In genomic region chr5:148898413-148899075, GRCh38 we compare ENCODE assay signal across 21 cellular contexts.
A peak's percentile ranks its signal among the peaks of the same experiment; 100 is the strongest.
DNase-seq lines count a peak whose midpoint lies in the region; ATAC-seq, FAIRE-seq and TF ChIP-seq lines count a peak whose summit lies in the region.
"Had no signal": no experiment of that assay in that cellular context is flagged by ENCODE, and none has a peak within 500 bp of the region (broad histone marks: within the 10 kb centered on the region; RNA-seq: fewer than 3 reads in every experiment).

No MANE protein-coding gene starts in this region.

- H4K8ac ChIP-seq in mesenchymal stem cell (ENCODE audit: low read length) = peak overlapping the region; percentile 23

- peak; percentile 7 for FAIRE-seq in A549 (lab: Jason Lieb, UNC)
- FAIRE-seq: D721Med, GM12892, K562 had no signal

- TF ChIP-seq POLR2A in A549 (IDR thresholded peaks at IDR 0.05; ENCODE audit: low read length) (no peak), GM18505 (IDR thresholded peaks at IDR 0.05; ENCODE audit: borderline replicate concordance, extremely low read depth, insufficient read depth, insufficient read length) (no peak)

- H3K27me3 ChIP-seq in GM23338 (ENCODE audit: insufficient read depth) = no peaks in the 10 kb centered on the region
- no peaks in the 10 kb centered on the region for H3K27me3 ChIP-seq in mesenchymal stem cell (ENCODE audit: control insufficient read depth in 1 of 2, insufficient read depth in 1 of 2, low read length in 2 of 2)
- H3K27me3 ChIP-seq: BE2C had no signal

- H2BK12ac ChIP-seq in mesenchymal stem cell (ENCODE audit: low read length in 2 of 2) = peak overlapping the region in 1 of 2 experiments; percentile 24

- H3K4ac ChIP-seq in mesenchymal stem cell (ENCODE audit: low read depth in 1 of 2, low read length in 2 of 2) = no peak overlapping the region

- H3K36me3 ChIP-seq in GM23338 (ENCODE audit: insufficient read depth) (no peaks in the 10 kb centered on the region), mesenchymal stem cell (ENCODE audit: control insufficient read depth in 1 of 2, insufficient read depth in 2 of 2, low read depth in 1 of 2, low read length in 2 of 2) (no peaks in the 10 kb centered on the region)
- H3K36me3 ChIP-seq: BE2C had no signal

- H2AFZ ChIP-seq in GM23338 = no peak overlapping the region
- H2AFZ ChIP-seq in mesenchymal stem cell (ENCODE audit: low read depth, low read length) = no peak overlapping the region

- TF ChIP-seq RAD21 in A549 (conservative IDR thresholded peaks at IDR 0.05 in 1 of 2, IDR thresholded peaks at IDR 0.05 in 1 of 2) = no peak

- H3K9me3 ChIP-seq in A549 = no peaks in the 10 kb centered on the region
- H3K9me3 ChIP-seq in mesenchymal stem cell (ENCODE audit: control insufficient read depth, low read length) = peaks cover 9% of the 10 kb centered on the region
- H3K9me3 ChIP-seq: BE2C had no signal

- H3K4me3 ChIP-seq in A549 (no peak overlapping the region), GM23338 (no peak overlapping the region), mesenchymal stem cell (ENCODE audit: insufficient read depth in 1 of 2, low read depth in 1 of 2, low read length in 2 of 2) (no peak overlapping the region)
- H3K4me3 ChIP-seq: K562 had no signal

- no peak overlapping the region for H2AK5ac ChIP-seq in mesenchymal stem cell (ENCODE audit: low read length, severe bottlenecking)

- H4K20me1 ChIP-seq in GM23338 (replicated peaks; ENCODE audit: insufficient read depth) = no peaks in the 10 kb centered on the region

- no peak overlapping the region for H3K27ac ChIP-seq in A549
- no peak overlapping the region for H3K27ac ChIP-seq in GM23338 (ENCODE audit: low read depth)
- H3K27ac ChIP-seq in mesenchymal stem cell (ENCODE audit: low read length, poor library complexity, severe bottlenecking) = no peak overlapping the region
- H3K27ac ChIP-seq: HL-60 had no signal

- DNase-seq in A549 (ENCODE audit: low read depth in 1 of 2, low spot score in 1 of 2) = no peak
- peak; percentile 24 for DNase-seq in GM23338 (ENCODE audit: low spot score)
- DNase-seq in WTC11 (ENCODE audit: low spot score) = no peak
- DNase-seq in mesenchymal stem cell = no peak
- DNase-seq in iPS-NIHi7 (ENCODE audit: extremely low spot score) = no peak
- DNase-seq in globus pallidus (ENCODE audit: low spot score) = no peak
- DNase-seq: ACHN; BE2C; C1 segment of cervical spinal cord; Caco-2; CD4-positive, CD25-positive, alpha-beta regulatory T cell; CD8-positive, alpha-beta memory T cell; GDM1; GOT3; HCEC 1CT had no signal

- peaks cover 5% of the 10 kb centered on the region; the same call in 2 of the 3 replicates for H3K4me1 Mint-ChIP-seq in GM23338
- peaks cover 7% of the 10 kb centered on the region for H3K4me1 Mint-ChIP-seq in WTC11
- H3K4me1 Mint-ChIP-seq: CD4-positive, CD25-positive, alpha-beta regulatory T cell had no signal

- no peak for TF ChIP-seq CTCF in A549 (IDR thresholded peaks at IDR 0.05)
- no peak for TF ChIP-seq CTCF in GM23338 (conservative IDR thresholded peaks at IDR 0.05; ENCODE audit: low read depth in 2 of 2)
- TF ChIP-seq CTCF in WTC11 (IDR thresholded peaks at IDR 0.05) = no peak

- CTCF ChIA-PET in A549 (lab: Yijun Ruan, JAX) (interaction anchor here (0.6 to 3.0 kb wide), 3 partner anchors 10 to 59 kb away, joined by 4 to 12 read pairs (median 4); no protein-coding TSS in a partner anchor), WTC11 (lab: Charles Lee) (interaction anchor here (0.5 to 1.5 kb wide), 3 partner anchors 14 to 86 kb away, joined by 3 to 6 read pairs (median 3); no protein-coding TSS in a partner anchor)

- POLR2A ChIA-PET in A549 (lab: Yijun Ruan, JAX) = no interaction called here
- POLR2A ChIA-PET in WTC11 (lab: Charles Lee) = no interaction called here

- H3K9me2 ChIP-seq in GM23338 (ENCODE audit: insufficient read depth) = peaks cover 8% of the 10 kb centered on the region; the same call in 1 of the 2 replicates

- no peak overlapping the region for H3K9ac ChIP-seq in mesenchymal stem cell (ENCODE audit: low read length)

- H2BK120ac ChIP-seq in mesenchymal stem cell (ENCODE audit: low read depth, low read length) = no peak overlapping the region

- H3K36me3 Mint-ChIP-seq in GM23338 (ENCODE audit: low read depth) (no peaks in the 10 kb centered on the region), WTC11 (no peaks in the 10 kb centered on the region)
- H3K36me3 Mint-ChIP-seq: CD4-positive, CD25-positive, alpha-beta regulatory T cell had no signal

- no peak overlapping the region for H3K23ac ChIP-seq in mesenchymal stem cell (ENCODE audit: low read length in 2 of 2)

- H3K4me2 ChIP-seq in A549 (no peak overlapping the region), GM23338 (no peak overlapping the region), mesenchymal stem cell (ENCODE audit: low read length, poor library complexity, severe bottlenecking) (no peak overlapping the region)

- H3K4me3 Mint-ChIP-seq in GM23338 = no peak overlapping the region
- no peak overlapping the region for H3K4me3 Mint-ChIP-seq in WTC11
- H3K4me3 Mint-ChIP-seq: CD4-positive, CD25-positive, alpha-beta regulatory T cell; CD8-positive, alpha-beta memory T cell had no signal

- H2BK15ac ChIP-seq in mesenchymal stem cell (ENCODE audit: low read depth, poor library complexity, severe bottlenecking) = no peak overlapping the region

- H3K27me3 Mint-ChIP-seq in GM23338 (ENCODE audit: insufficient read depth, low read depth, poor library complexity) (no peaks in the 10 kb centered on the region), WTC11 (ENCODE audit: low read depth) (peaks cover 2% of the 10 kb centered on the region; the same call in 1 of the 2 replicates)
- H3K27me3 Mint-ChIP-seq: CD4-positive, CD25-positive, alpha-beta regulatory T cell had no signal

- no peak for ATAC-seq in A549
- peak; percentile 70 for ATAC-seq in GM23338
- peak; percentile 84 for ATAC-seq in WTC11
- ATAC-seq in GM18505 (IDR thresholded peaks at IDR 0.05; ENCODE audit: unreplicated experiment) = no peak
- ATAC-seq in HG03196 (IDR thresholded peaks at IDR 0.05; ENCODE audit: unreplicated experiment) = no peak
- ATAC-seq: K562 had no signal

- H3K9me3 Mint-ChIP-seq in GM23338 = no peaks in the 10 kb centered on the region
- H3K9me3 Mint-ChIP-seq in WTC11 = peaks cover 15% of the 10 kb centered on the region

- no peaks in the 10 kb centered on the region for H3K79me1 ChIP-seq in mesenchymal stem cell (replicated peaks; ENCODE audit: low read length, poor library complexity, severe bottlenecking)

- 85% methylated on average over 2 of the region's 2 CpGs for WGBS in A549 (ENCODE audit: missing lambda C conversion rate)
- WGBS in mesenchymal stem cell = 100% methylated on average over 1 of the region's 2 CpGs

- no peak overlapping the region for H4K91ac ChIP-seq in mesenchymal stem cell (ENCODE audit: low read length)

- no peaks in the 10 kb centered on the region for H3K79me2 ChIP-seq in GM23338 (replicated peaks; ENCODE audit: insufficient read depth)

- H3K14ac ChIP-seq in mesenchymal stem cell (ENCODE audit: low read length in 2 of 2) = no peak overlapping the region

- no peaks in the 10 kb centered on the region for H3K4me1 ChIP-seq in A549
- no peaks in the 10 kb centered on the region for H3K4me1 ChIP-seq in GM23338 (ENCODE audit: insufficient read depth)
- no peaks in the 10 kb centered on the region for H3K4me1 ChIP-seq in mesenchymal stem cell (ENCODE audit: control insufficient read depth, insufficient read depth, low read depth, low read length)
- H3K4me1 ChIP-seq: BE2C, Caco-2 had no signal

- H3K18ac ChIP-seq in mesenchymal stem cell (ENCODE audit: low read depth in 1 of 2, low read length in 2 of 2) = no peak overlapping the region

- H2BK5ac ChIP-seq in mesenchymal stem cell (ENCODE audit: low read depth, low read length, poor library complexity, severe bottlenecking) = no peak overlapping the region

- no peak for TF ChIP-seq EP300 in A549 (IDR thresholded peaks at IDR 0.05)

- no peak overlapping the region for H3K27ac Mint-ChIP-seq in GM23338
- no peak overlapping the region for H3K27ac Mint-ChIP-seq in WTC11
- H3K27ac Mint-ChIP-seq: CD4-positive, CD25-positive, alpha-beta regulatory T cell; CD8-positive, alpha-beta memory T cell had no signal

- H3F3A ChIP-seq in GM23338 (replicated peaks; ENCODE audit: low read depth) = no peaks in the 10 kb centered on the region

TF ChIP-seq in A549, 52 proteins besides CTCF, POLR2A, EP300 and RAD21 (continues in another document):
- TF ChIP-seq EHMT2 (IDR thresholded peaks at IDR 0.05; ENCODE audit: low read depth) = no peak
- no peak for TF ChIP-seq CHD4 (IDR thresholded peaks at IDR 0.05; ENCODE audit: borderline replicate concordance)
- no peak for TF ChIP-seq JUNB (IDR thresholded peaks at IDR 0.05)
- no peak for TF ChIP-seq EHF (CRISPR knock-in tag; IDR thresholded peaks at IDR 0.05)
- TF ChIP-seq CHD2 (IDR thresholded peaks at IDR 0.05; ENCODE audit: low read length, partially characterized antibody) = no peak

TF ChIP-seq in WTC11, 78 proteins besides CTCF, POLR2A, EP300 and RAD21 (continues in another document):
- TF ChIP-seq NR1H2 (CRISPR knock-in tag; IDR thresholded peaks at IDR 0.05) (no peak), ELF4 (CRISPR knock-in tag; IDR thresholded peaks at IDR 0.05; ENCODE audit: low read depth) (no peak), KAT7 (CRISPR knock-in tag; IDR thresholded peaks at IDR 0.05; ENCODE audit: borderline replicate concordance) (no peak), ATF3 (CRISPR knock-in tag; conservative IDR thresholded peaks at IDR 0.05) (no peak)

Comparison
In these comparisons a context has a peak if more than half of its experiments do, and no peak if none do; other contexts are left out.
1. ATAC-seq: peak in GM23338 (single experiment) and WTC11 (single experiment); none in A549 (0 of 2), GM18505 (single experiment) and HG03196 (single experiment).